ENCODE assay signal across 25 cellular contexts in the genomic region with DNA sequence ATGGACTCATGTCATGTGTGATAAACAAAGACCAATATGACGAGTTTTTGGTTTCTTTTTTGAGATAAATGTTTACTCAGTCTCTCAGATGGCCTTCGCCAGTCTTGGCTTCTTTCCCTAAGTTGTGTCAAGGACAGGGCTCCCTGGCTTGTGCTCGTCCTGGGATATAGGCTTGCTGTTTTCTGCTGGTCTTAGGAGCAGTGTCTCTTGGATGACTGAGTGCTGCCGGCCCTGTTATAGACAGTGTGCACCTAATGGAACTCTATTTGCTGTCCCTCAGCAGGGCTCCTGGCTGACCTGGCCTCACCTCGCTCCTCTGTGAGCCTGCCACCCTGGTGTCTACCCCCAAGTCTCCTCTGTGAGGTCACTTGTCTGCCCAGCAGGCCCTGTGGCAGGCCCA.
A peak's percentile ranks its signal among the peaks of the same experiment; 100 is the strongest.
DNase-seq lines count a peak whose midpoint lies in the region; ATAC-seq, FAIRE-seq and TF ChIP-seq lines count a peak whose summit lies in the region.
"Had no signal": no experiment of that assay in that cellular context is flagged by ENCODE, and none has a peak within 500 bp of the region (broad histone marks: within the 10 kb centered on the region; RNA-seq: fewer than 3 reads in every experiment).

No MANE protein-coding gene starts in this region.

- no peaks in the 10 kb centered on the region for H3K9me3 ChIP-seq in RWPE2 (ENCODE audit: severe bottlenecking)
- H3K9me3 ChIP-seq in HepG2 (ENCODE audit: low read length): no peaks in the 10 kb centered on the region
- no peaks in the 10 kb centered on the region for H3K9me3 ChIP-seq in small intestine (ENCODE audit: control insufficient read depth, low read depth)
- no peaks in the 10 kb centered on the region for H3K9me3 ChIP-seq in transverse colon
- H3K9me3 ChIP-seq: BLaER1 had no signal

- no peak overlapping the region for H3K4ac ChIP-seq in mesendoderm (ENCODE audit: low read depth, low read length)

- TF ChIP-seq EP300 in HepG2 (IDR thresholded peaks at IDR 0.05; ENCODE audit: low read depth in 2 of 2, low read length in 2 of 2) (no peak), HepG2 (CRISPR knock-in tag; IDR thresholded peaks at IDR 0.05; ENCODE audit: borderline replicate concordance) (no peak), transverse colon (IDR thresholded peaks at IDR 0.05; ENCODE audit: low read depth) (no peak)

- no peak overlapping the region for H3K56ac ChIP-seq in mesendoderm (ENCODE audit: low read length)

- POLR2A ChIA-PET in HepG2 (lab: Yijun Ruan, JAX): no interaction called here

- no peaks in the 10 kb centered on the region for H4K20me1 ChIP-seq in HepG2 (ENCODE audit: insufficient read depth, low read length)
- H4K20me1 ChIP-seq: BLaER1 had no signal

- no TSS peak for BruUV-seq in HepG2 (replicated peaks; lab: Mats Ljungman, UMichigan)

- TF ChIP-seq POLR2A in HepG2 (IDR thresholded peaks at IDR 0.05; ENCODE audit: insufficient read depth in 1 of 2, low read depth in 2 of 2, low read length in 2 of 2) (no peak), transverse colon (IDR thresholded peaks at IDR 0.05) (no peak)

- in situ Hi-C loops in HepG2 (cut with HindIII; ENCODE audit: extremely low pct_ligation_motif_present, low pct_unique_long_range_greater_than_20kb) (no loop called here), transverse colon (cut with MboI; ENCODE audit: low pct_ligation_motif_present in 1 of 4, low pct_unique_long_range_greater_than_20kb in 1 of 4, low sequenced_read_pairs in 3 of 4) (no loop called here)

- no peak overlapping the region for H4K5ac ChIP-seq in mesendoderm (ENCODE audit: low read length)

- FAIRE-seq in HepG2 (lab: Jason Lieb, UNC) (no peak), small intestine (lab: Jason Lieb, UNC) (no peak)
- FAIRE-seq: A204.1, D721Med, G401.6 had no signal

- no peak overlapping the region for H2AFZ ChIP-seq in HepG2 (ENCODE audit: low read length)
- H2AFZ ChIP-seq: PC-9 had no signal

- no peak overlapping the region for H2BK120ac ChIP-seq in mesendoderm (ENCODE audit: low read depth, low read length)

- H2BK5ac ChIP-seq in mesendoderm (ENCODE audit: low read length): no peak overlapping the region

- intact Hi-C loops in HepG2 (cut with micrococcal nuclease; ENCODE audit: unreplicated experiment): no loop called here
- intact Hi-C loops in transverse colon (cut with DNase I; ENCODE audit: low total_unique reads): no loop called here

- DNase-seq in H4 (ENCODE audit: low spot score) (peak; percentile 5), RWPE2 (ENCODE audit: low spot score) (no peak), HepG2 (ENCODE audit: low spot score) (no peak), small intestine (peak; percentile 1), transverse colon (no peak), mesendoderm (no peak)
- DNase-seq in stimulated activated CD4-positive, alpha-beta T cell treated with anti-CD3 and anti-CD28 coated beads, Interleukin-15, amount 100 ng/mL, for 24 hours: no peak
- DNase-seq: CD4-positive, CD25-positive, alpha-beta regulatory T cell; GOT3; MV-4-11; NCI-H1105; NCI-H1436 treated with DMSO at 0.1 percent for 48 hours; NCI-H187 treated with DMSO at 0.1 percent for 48 hours; NCI-H2107; NCI-H524; NCI-H748 treated with DMSO at 0.1 percent for 48 hours; PC-9; Right ventricle myocardium superior had no signal

- H2AK5ac ChIP-seq in mesendoderm (ENCODE audit: low read length): no peak overlapping the region

- H3K4me2 ChIP-seq in HepG2 (ENCODE audit: low read depth, low read length) (no peak overlapping the region), mesendoderm (ENCODE audit: low read length) (no peak overlapping the region)
- H3K4me2 ChIP-seq: BLaER1, PC-9 had no signal

- WGBS in HepG2 (ENCODE audit: low lambda C conversion rate): 0% methylated on average over 5 of the region's 5 CpGs
- 26 to 39% (median 27%) methylated on average over 5 of the region's 5 CpGs for WGBS in small intestine, 3 donors
- 29 to 35% methylated on average over 4 to 5 of the region's 5 CpGs for WGBS in transverse colon (ENCODE audit: low coverage in 1 of 2), 2 donors
- WGBS in mesendoderm (ENCODE audit: extremely low coverage, insufficient coverage, low lambda C conversion rate): no CpG with 5 or more reads among the region's 5 CpGs

- H2BK15ac ChIP-seq in mesendoderm (replicated peaks; ENCODE audit: low read depth): no peak overlapping the region

- H3K79me1 ChIP-seq in mesendoderm (ENCODE audit: low read length): no peaks in the 10 kb centered on the region

- H3K4me1 ChIP-seq in RWPE2 (ENCODE audit: insufficient read depth, poor library complexity, severe bottlenecking) (no peaks in the 10 kb centered on the region), HepG2 (ENCODE audit: insufficient read depth, low read length) (no peaks in the 10 kb centered on the region), small intestine (ENCODE audit: control insufficient read depth in 2 of 2, insufficient read depth in 1 of 2, low read depth in 1 of 2, low read length in 1 of 2) (no peaks in the 10 kb centered on the region), transverse colon (no peaks in the 10 kb centered on the region), mesendoderm (ENCODE audit: control insufficient read depth, low read depth, low read length) (no peaks in the 10 kb centered on the region)
- H3K4me1 ChIP-seq: BLaER1 had no signal

- TF ChIP-seq RAD21 in HepG2 (CRISPR knock-in tag; IDR thresholded peaks at IDR 0.05): no peak

- H3K27ac ChIP-seq in RWPE2 (ENCODE audit: poor library complexity, severe bottlenecking) (no peak overlapping the region), HepG2 (ENCODE audit: extremely low read length, insufficient read depth, low read length) (no peak overlapping the region), small intestine (ENCODE audit: low read depth in 1 of 2, low read length in 1 of 2) (no peak overlapping the region), transverse colon (no peak overlapping the region), mesendoderm (ENCODE audit: low read depth, low read length) (no peak overlapping the region)
- H3K27ac ChIP-seq: BLaER1, HL-60, PC-9 had no signal

- H3K9ac ChIP-seq in HepG2 (ENCODE audit: insufficient read depth, low read depth, low read length): no peak overlapping the region
- no peak overlapping the region for H3K9ac ChIP-seq in mesendoderm (ENCODE audit: low read length)
- H3K9ac ChIP-seq: BLaER1 had no signal

- H3K18ac ChIP-seq in mesendoderm (ENCODE audit: low read length): no peak overlapping the region

- H3K79me2 ChIP-seq in HepG2 (ENCODE audit: insufficient read depth, low read length) (no peaks in the 10 kb centered on the region), mesendoderm (ENCODE audit: control insufficient read depth, insufficient read depth, low read length) (no peaks in the 10 kb centered on the region)

- ATAC-seq in RWPE2 (ENCODE audit: low read depth): peak; percentile 19; the same call in 1 of the 3 replicates
- ATAC-seq in HepG2: peak; percentile 73
- ATAC-seq in GM19395 (IDR thresholded peaks at IDR 0.05; ENCODE audit: unreplicated experiment): no peak
- ATAC-seq: HCT116 had no signal

- H3K4me3 ChIP-seq in RWPE2 (ENCODE audit: severe bottlenecking) (no peak overlapping the region), HepG2 (replicated peaks in 1 of 3; ENCODE audit: insufficient read depth in 1 of 3, low read depth in 2 of 3, low read length in 3 of 3) (no peak overlapping the region), small intestine (ENCODE audit: low read depth in 1 of 2, low read length in 2 of 2) (no peak overlapping the region), transverse colon (no peak overlapping the region), mesendoderm (ENCODE audit: low read length) (no peak overlapping the region)
- H3K4me3 ChIP-seq: BLaER1, PC-9 had no signal

- CTCF ChIA-PET in HepG2 (lab: Yijun Ruan, JAX; ENCODE audit: low intra/inter-chr PET ratio, low total read pairs): no interaction called here

- H3K27me3 ChIP-seq in RWPE2 (ENCODE audit: insufficient read depth, poor library complexity, severe bottlenecking): no peaks in the 10 kb centered on the region
- no peaks in the 10 kb centered on the region for H3K27me3 ChIP-seq in HepG2 (ENCODE audit: control insufficient read depth in 1 of 2, insufficient read depth in 2 of 2, low read length in 2 of 2)
- no peaks in the 10 kb centered on the region for H3K27me3 ChIP-seq in small intestine (ENCODE audit: control insufficient read depth in 2 of 2, insufficient read depth in 2 of 2, low read length in 2 of 2)
- H3K27me3 ChIP-seq in transverse colon: no peaks in the 10 kb centered on the region
- no peaks in the 10 kb centered on the region for H3K27me3 ChIP-seq in mesendoderm (ENCODE audit: insufficient read depth, low read length, poor library complexity)
- H3K27me3 ChIP-seq: BLaER1 had no signal

- H3K36me3 ChIP-seq in RWPE2 (ENCODE audit: low read depth) (no peaks in the 10 kb centered on the region), HepG2 (replicated peaks in 1 of 2; ENCODE audit: control insufficient read depth in 1 of 2, insufficient read depth in 2 of 2, low read length in 2 of 2) (no peaks in the 10 kb centered on the region), small intestine (ENCODE audit: control insufficient read depth in 2 of 2, insufficient read depth in 2 of 2, low read length in 2 of 2) (no peaks in the 10 kb centered on the region), transverse colon (no peaks in the 10 kb centered on the region), mesendoderm (ENCODE audit: control insufficient read depth, insufficient read depth, low read length) (no peaks in the 10 kb centered on the region)
- H3K36me3 ChIP-seq: BLaER1 had no signal

- TF ChIP-seq CTCF in RWPE2 (IDR thresholded peaks at IDR 0.05; ENCODE audit: poor library complexity, severe bottlenecking) (no peak), HepG2 (CRISPR knock-in tag; IDR thresholded peaks at IDR 0.05) (no peak), transverse colon (IDR thresholded peaks at IDR 0.05) (no peak)

- no peak overlapping the region for H4K8ac ChIP-seq in mesendoderm (ENCODE audit: low read depth, low read length)

- no peak overlapping the region for H3K23ac ChIP-seq in mesendoderm (ENCODE audit: low read length)

TF ChIP-seq in HepG2, 621 proteins besides CTCF, POLR2A, EP300 and RAD21:
- TF ChIP-seq RBFOX2 (IDR thresholded peaks at IDR 0.05; ENCODE audit: low read depth, low read length) (no peak), ZBTB1 (CRISPR knock-in tag; IDR thresholded peaks at IDR 0.05; ENCODE audit: borderline replicate concordance) (no peak), ZNF850 (CRISPR knock-in tag; conservative IDR thresholded peaks at IDR 0.05) (no peak)

Comparison
In these comparisons a context has a peak if more than half of its experiments do, and no peak if none do; other contexts are left out.
1. DNase-seq: peak in H4 (single experiment) and small intestine (single experiment); none in RWPE2 (single experiment), HepG2 (single experiment), transverse colon (single experiment), stimulated activated CD4-positive, alpha-beta T cell treated with anti-CD3 and anti-CD28 coated beads, Interleukin-15, amount 100 ng/mL, for 24 hours (single experiment) and mesendoderm (single experiment).